In the genomic region with DNA sequence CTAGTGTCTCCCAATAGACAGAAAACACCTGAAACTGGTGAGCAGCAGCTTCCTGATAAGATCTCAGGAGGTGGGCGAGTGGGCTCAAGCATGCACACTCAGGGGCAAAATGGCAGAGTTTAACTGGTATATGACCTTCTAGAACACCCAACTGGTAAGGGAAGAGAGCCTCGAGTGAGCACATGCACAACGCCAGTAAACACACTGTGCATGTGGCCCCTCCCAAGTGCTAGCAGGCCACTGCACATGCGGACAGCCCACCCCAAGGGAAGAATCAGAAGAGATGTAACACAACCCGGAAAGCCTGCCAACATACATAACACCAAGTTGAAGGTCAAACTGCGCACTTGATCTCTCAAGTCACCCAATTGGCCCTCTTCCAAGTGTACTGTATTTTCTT, we compare ENCODE assay signal across 35 cellular contexts.
"Had no signal": no experiment of that assay in that cellular context is flagged by ENCODE, and none has a peak within 500 bp of the region (broad histone marks: within the 10 kb centered on the region; RNA-seq: fewer than 3 reads in every experiment).

No MANE protein-coding gene starts in this region.

- DNase-seq: activated B cell treated with CpG ODN at 0.5 μM for 24 hours; activated CD4-positive, alpha-beta memory T cell treated with anti-CD3 and anti-CD28 coated beads for 36 hours; activated CD4-positive, alpha-beta T cell treated with anti-CD3 and anti-CD28 coated beads for 4 hours; activated CD4-positive, alpha-beta T cell treated with anti-CD3 and anti-CD28 coated beads, Interleukin-2, amount 10 ng/mL, durations not matched to agents 24 days and 14 days; activated CD4-positive, alpha-beta T cell treated with anti-CD3 and anti-CD28 coated beads, Interleukin-2, amount 50 U/mL, for 1 hour; activated CD4-positive, alpha-beta T cell treated with anti-CD3 and anti-CD28 coated beads, Interleukin-2, amount 50 U/mL, for 4 hours; activated CD4-positive, CD25-positive, alpha-beta regulatory T cell treated with anti-CD3 and anti-CD28 coated beads, Interleukin-2, amount 50 U/mL, for 72 hours; activated CD8-positive, alpha-beta memory T cell treated with anti-CD3 and anti-CD28 coated beads, Interleukin-2, amount 50 U/mL, for 4 hours; activated CD8-positive, alpha-beta T cell treated with anti-CD3 and anti-CD28 coated beads for 36 hours; activated effector memory CD4-positive, alpha-beta T cell treated with anti-CD3 and anti-CD28 coated beads, Interleukin-2, amount 50 U/mL, for 16 hours; activated gamma-delta T cell treated with Interleukin-2 at 50 U/mL for 16 hours; activated naive CD4-positive, alpha-beta T cell; activated naive CD4-positive, alpha-beta T cell treated with anti-CD3 and anti-CD28 coated beads for 36 hours; activated naive CD4-positive, alpha-beta T cell treated with anti-CD3 and anti-CD28 coated beads, Interleukin-2, amount 50 U/mL, for 16 hours; activated naive CD8-positive, alpha-beta T cell treated with anti-CD3 and anti-CD28 coated beads for 36 hours; activated T-cell treated with anti-CD3 and anti-CD28 coated beads for 4 hours; activated T-cell treated with anti-CD3 and anti-CD28 coated beads, Interleukin-2, amount 50 U/mL, for 1 hour; activated T-cell treated with anti-CD3 and anti-CD28 coated beads, Interleukin-2, amount 50 U/mL, for 4 hours; activated T-cell treated with anti-CD3 and anti-CD28 coated beads, Interleukin-2, amount 50 U/mL, for 72 hours; amniotic stem cell; aorta; body of pancreas; brain microvascular endothelial cell; central memory CD4-positive, alpha-beta T cell; T-helper 2 cell; T-helper 9 cell had no signal

- H3K4me1 Mint-ChIP-seq: activated B cell treated with CpG ODN at 0.5 μM for 24 hours had no signal

- H3K27ac ChIP-seq: adrenal gland, body of pancreas, brain microvascular endothelial cell, breast epithelium, VCaP had no signal

- H3K9me3 ChIP-seq: adrenal gland, body of pancreas, breast epithelium had no signal

- ATAC-seq: activated CD8-positive, alpha-beta T cell treated with anti-CD3 and anti-CD28 coated beads for 36 hours; activated naive CD4-positive, alpha-beta T cell treated with anti-CD3 and anti-CD28 coated beads, Interleukin-2, amount 50 U/mL, for 72 hours; activated T-cell treated with anti-CD3 and anti-CD28 coated beads, Interleukin-2, amount 50 U/mL, for 4 hours; activated T-cell treated with anti-CD3 and anti-CD28 coated beads, Interleukin-2, amount 50 U/mL, for 72 hours; activated T-helper 17 cell treated with anti-CD3 and anti-CD28 coated beads, Interleukin-2, amount 50 U/mL, for 72 hours; body of pancreas had no signal

- H3K36me3 Mint-ChIP-seq: activated CD4-positive, alpha-beta memory T cell treated with anti-CD3 and anti-CD28 coated beads for 36 hours; activated naive CD8-positive, alpha-beta T cell treated with anti-CD3 and anti-CD28 coated beads for 36 hours had no signal

- FAIRE-seq: astrocyte, TTC549 had no signal

- H3K9me3 Mint-ChIP-seq: activated B cell treated with CpG ODN at 0.5 μM for 24 hours; activated CD4-positive, alpha-beta memory T cell treated with anti-CD3 and anti-CD28 coated beads for 36 hours; activated CD4-positive, alpha-beta T cell treated with anti-CD3 and anti-CD28 coated beads, Interleukin-2, amount 10 ng/mL, durations not matched to agents 24 days and 14 days; activated CD8-positive, alpha-beta T cell treated with anti-CD3 and anti-CD28 coated beads for 36 hours; activated naive CD4-positive, alpha-beta T cell treated with anti-CD3 and anti-CD28 coated beads for 36 hours; activated naive CD8-positive, alpha-beta T cell treated with anti-CD3 and anti-CD28 coated beads for 36 hours; activated T-cell treated with anti-CD3 and anti-CD28 coated beads, Interleukin-2, amount 50 U/mL, for 4 hours; activated T-cell treated with anti-CD3 and anti-CD28 coated beads, Interleukin-2, amount 50 U/mL, for 72 hours; activated T-helper 1 cell treated with anti-CD3 and anti-CD28 coated beads, Interleukin-12 subunit alpha, Interleukin-12 subunit beta, Interleukin-2, Interleukin-4 antibody, amounts not matched to agents 30 ng/mL and 10 ng/mL and 1 ng/mL, durations not matched to agents 14 hours and 24 hours and 36 hours; activated T-helper 17 cell treated with anti-CD3 and anti-CD28 coated beads, Interleukin-2, amount 50 U/mL, for 72 hours; T-helper 2 cell treated with Interferon-gamma antibody and Interleukin-4, amounts not matched to agents 5 μg/mL and 100 μg/mL, for 36 hours had no signal

- H3K27me3 Mint-ChIP-seq: activated B cell treated with CpG ODN at 0.5 μM for 24 hours; activated CD4-positive, alpha-beta memory T cell treated with anti-CD3 and anti-CD28 coated beads for 36 hours; activated CD4-positive, alpha-beta T cell treated with anti-CD3 and anti-CD28 coated beads, Interleukin-2, amount 10 ng/mL, durations not matched to agents 24 days and 14 days; activated CD8-positive, alpha-beta T cell treated with anti-CD3 and anti-CD28 coated beads for 36 hours; activated naive CD8-positive, alpha-beta T cell treated with anti-CD3 and anti-CD28 coated beads for 36 hours; activated T-helper 17 cell treated with anti-CD3 and anti-CD28 coated beads, Interleukin-2, amount 50 U/mL, for 72 hours had no signal

- H3K4me3 Mint-ChIP-seq: activated B cell treated with CpG ODN at 0.5 μM for 24 hours; activated CD4-positive, alpha-beta memory T cell treated with anti-CD3 and anti-CD28 coated beads for 36 hours; activated CD4-positive, alpha-beta T cell treated with anti-CD3 and anti-CD28 coated beads, Interleukin-2, amount 10 ng/mL, durations not matched to agents 24 days and 14 days; activated CD8-positive, alpha-beta T cell treated with anti-CD3 and anti-CD28 coated beads for 36 hours; activated naive CD4-positive, alpha-beta T cell treated with anti-CD3 and anti-CD28 coated beads for 36 hours; activated naive CD8-positive, alpha-beta T cell treated with anti-CD3 and anti-CD28 coated beads for 36 hours; activated T-cell treated with anti-CD3 and anti-CD28 coated beads, Interleukin-2, amount 50 U/mL, for 4 hours; activated T-cell treated with anti-CD3 and anti-CD28 coated beads, Interleukin-2, amount 50 U/mL, for 72 hours; activated T-helper 1 cell treated with anti-CD3 and anti-CD28 coated beads, Interleukin-12 subunit alpha, Interleukin-12 subunit beta, Interleukin-2, Interleukin-4 antibody, amounts not matched to agents 30 ng/mL and 10 ng/mL and 1 ng/mL, durations not matched to agents 14 hours and 24 hours and 36 hours; activated T-helper 17 cell treated with anti-CD3 and anti-CD28 coated beads, Interleukin-2, amount 50 U/mL, for 72 hours; T-helper 2 cell treated with Interferon-gamma antibody and Interleukin-4, amounts not matched to agents 5 μg/mL and 100 μg/mL, for 36 hours had no signal

- H3K4me1 ChIP-seq: adrenal gland, body of pancreas, breast epithelium had no signal

- H3K4me3 ChIP-seq: adrenal gland, body of pancreas, breast epithelium had no signal

- H3K27ac Mint-ChIP-seq: activated B cell treated with CpG ODN at 0.5 μM for 24 hours; activated CD4-positive, alpha-beta memory T cell treated with anti-CD3 and anti-CD28 coated beads for 36 hours; activated CD4-positive, alpha-beta T cell treated with anti-CD3 and anti-CD28 coated beads, Interleukin-2, amount 10 ng/mL, durations not matched to agents 24 days and 14 days; activated CD8-positive, alpha-beta T cell treated with anti-CD3 and anti-CD28 coated beads for 36 hours; activated naive CD4-positive, alpha-beta T cell treated with anti-CD3 and anti-CD28 coated beads for 36 hours; activated naive CD4-positive, alpha-beta T cell treated with anti-CD3 and anti-CD28 coated beads, Interleukin-2, amount 50 U/mL, for 72 hours; activated naive CD8-positive, alpha-beta T cell treated with anti-CD3 and anti-CD28 coated beads for 36 hours; activated T-cell treated with anti-CD3 and anti-CD28 coated beads, Interleukin-2, amount 50 U/mL, for 72 hours; activated T-helper 1 cell treated with anti-CD3 and anti-CD28 coated beads, Interleukin-12 subunit alpha, Interleukin-12 subunit beta, Interleukin-2, Interleukin-4 antibody, amounts not matched to agents 30 ng/mL and 10 ng/mL and 1 ng/mL, durations not matched to agents 14 hours and 24 hours and 36 hours; activated T-helper 17 cell treated with anti-CD3 and anti-CD28 coated beads, Interleukin-2, amount 50 U/mL, for 72 hours; T-helper 2 cell treated with Interferon-gamma antibody and Interleukin-4, amounts not matched to agents 5 μg/mL and 100 μg/mL, for 36 hours had no signal

- H3K27me3 ChIP-seq: adrenal gland, body of pancreas, brain microvascular endothelial cell, breast epithelium had no signal

- H3K36me3 ChIP-seq: adrenal gland, brain microvascular endothelial cell, breast epithelium had no signal
